1 cellular context compared by ENCODE assay signal in genomic region chr5:157858527-157859226, GRCh38.
A peak's percentile ranks its signal among the peaks of the same experiment; 100 is the strongest.
TF ChIP-seq lines count a peak whose summit lies in the region.

Gene CLINT1 (minus strand): TSS chr5:157859145. CDS start chr5:157858970, 175 bp downstream.

TF ChIP-seq in HEK293, 187 proteins besides CTCF, POLR2A, EP300 and RAD21 (continued from another document):
- no peak for TF ChIP-seq MEIS1 (CRISPR knock-in tag; IDR thresholded peaks at IDR 0.05; ENCODE audit: borderline replicate concordance)
- no peak for TF ChIP-seq ZNF623 (tag by site-specific recombination; IDR thresholded peaks at IDR 0.05)
- TF ChIP-seq ZNF692 (tag by site-specific recombination; IDR thresholded peaks at IDR 0.05), result peak; percentile 69; the same call in 1 of the 2 replicates
- TF ChIP-seq ZNF488 (tag by site-specific recombination; IDR thresholded peaks at IDR 0.05), result no peak
- TF ChIP-seq ZBTB48 (tag by site-specific recombination; IDR thresholded peaks at IDR 0.05), result peak; percentile 46; the same call in 1 of the 2 replicates
- TF ChIP-seq ZNF629 (tag by site-specific recombination; IDR thresholded peaks at IDR 0.05), result peak; percentile 72
- peak; percentile 70 for TF ChIP-seq ZNF501 (tag by site-specific recombination; IDR thresholded peaks at IDR 0.05)
- TF ChIP-seq HOXC10 (CRISPR knock-in tag; IDR thresholded peaks at IDR 0.05), result 0 out of 2 replicates have a peak, but pooled peaks have one; percentile 12
- no peak for TF ChIP-seq MZF1 (tag by site-specific recombination; IDR thresholded peaks at IDR 0.05; ENCODE audit: borderline replicate concordance)
- peak; percentile 76 for TF ChIP-seq ZNF600 (tag by site-specific recombination; IDR thresholded peaks at IDR 0.05)
- no peak for TF ChIP-seq ZNF311 (tag by site-specific recombination; IDR thresholded peaks at IDR 0.05; ENCODE audit: borderline replicate concordance)
